In genomic region chr16:29156511-29156910, GRCh38 we compare ENCODE assay signal across 9 cellular contexts.
A peak's percentile ranks its signal among the peaks of the same experiment; 100 is the strongest.
DNase-seq lines count a peak whose midpoint lies in the region; FAIRE-seq and TF ChIP-seq lines count a peak whose summit lies in the region.
"Had no signal": no experiment of that assay in that cellular context is flagged by ENCODE, and none has a peak within 500 bp of the region (broad histone marks: within the 10 kb centered on the region; RNA-seq: fewer than 3 reads in every experiment).

No MANE protein-coding gene starts in this region.

- H4K91ac ChIP-seq in mesenchymal stem cell (ENCODE audit: low read length) = no peak overlapping the region

- H2BK120ac ChIP-seq in mesenchymal stem cell (ENCODE audit: low read depth, low read length) = no peak overlapping the region

- H4K8ac ChIP-seq in mesenchymal stem cell (ENCODE audit: low read length) = no peak overlapping the region

- H3K4me1 ChIP-seq in astrocyte (ENCODE audit: insufficient read depth, low read length) = peaks cover 17% of the 10 kb centered on the region
- H3K4me1 ChIP-seq in mesenchymal stem cell (ENCODE audit: control insufficient read depth, insufficient read depth, low read depth, low read length) = peaks cover 21% of the 10 kb centered on the region

- H3K79me2 ChIP-seq in astrocyte (ENCODE audit: insufficient read depth, low read length) = no peaks in the 10 kb centered on the region

- H2AK5ac ChIP-seq in mesenchymal stem cell (ENCODE audit: low read length, severe bottlenecking) = no peak overlapping the region

- 77% methylated on average over 10 of the region's 11 CpGs for WGBS in mesenchymal stem cell

- no peaks in the 10 kb centered on the region for H3K36me3 ChIP-seq in astrocyte (ENCODE audit: insufficient read depth, low read length)
- no peaks in the 10 kb centered on the region for H3K36me3 ChIP-seq in mesenchymal stem cell (ENCODE audit: control insufficient read depth in 1 of 2, insufficient read depth in 2 of 2, low read depth in 1 of 2, low read length in 2 of 2)

- no peak overlapping the region for H3K4me3 Mint-ChIP-seq in activated naive CD4-positive, alpha-beta T cell treated with anti-CD3 and anti-CD28 coated beads for 36 hours
- H3K4me3 Mint-ChIP-seq in astrocyte (ENCODE audit: unreplicated experiment) = no peak overlapping the region
- no peak overlapping the region for H3K4me3 Mint-ChIP-seq in type B pancreatic cell

- peak overlapping the region in 1 of 2 experiments; percentile 37 for H2BK12ac ChIP-seq in mesenchymal stem cell (ENCODE audit: low read length in 2 of 2)

- H3K4me3 ChIP-seq in astrocyte (ENCODE audit: insufficient read depth, low read depth, low read length) = no peak overlapping the region
- H3K4me3 ChIP-seq in mesenchymal stem cell (ENCODE audit: insufficient read depth in 1 of 2, low read depth in 1 of 2, low read length in 2 of 2) = no peak overlapping the region

- H3K4ac ChIP-seq in mesenchymal stem cell (ENCODE audit: low read depth in 1 of 2, low read length in 2 of 2) = no peak overlapping the region

- H3K9ac ChIP-seq in astrocyte (ENCODE audit: low read length) = peak overlapping the region; percentile 69
- H3K9ac ChIP-seq in mesenchymal stem cell (ENCODE audit: low read length) = peak overlapping the region; percentile 79

- FAIRE-seq in astrocyte (lab: Jason Lieb, UNC) (no peak), HTR-8/SVneo (lab: Jason Lieb, UNC) (no peak)

- no peaks in the 10 kb centered on the region for H4K20me1 ChIP-seq in astrocyte (ENCODE audit: insufficient read depth, low read length)

- H2BK15ac ChIP-seq in mesenchymal stem cell (ENCODE audit: low read depth, poor library complexity, severe bottlenecking) = peak overlapping the region; percentile 85

- no peaks in the 10 kb centered on the region for H3K27me3 ChIP-seq in astrocyte (ENCODE audit: insufficient read depth, low read length)
- H3K27me3 ChIP-seq in mesenchymal stem cell (ENCODE audit: control insufficient read depth in 1 of 2, insufficient read depth in 1 of 2, low read length in 2 of 2) = no peaks in the 10 kb centered on the region

- no peaks in the 10 kb centered on the region for H3K9me3 ChIP-seq in astrocyte (ENCODE audit: insufficient read depth, low read depth, low read length)
- H3K9me3 ChIP-seq in mesenchymal stem cell (ENCODE audit: control insufficient read depth, low read length) = no peaks in the 10 kb centered on the region

- H3K9me3 Mint-ChIP-seq in activated naive CD4-positive, alpha-beta T cell treated with anti-CD3 and anti-CD28 coated beads for 36 hours = no peaks in the 10 kb centered on the region
- H3K9me3 Mint-ChIP-seq in astrocyte (ENCODE audit: unreplicated experiment) (peaks cover 4% of the 10 kb centered on the region), type B pancreatic cell (no peaks in the 10 kb centered on the region)

- peak overlapping the region; percentile 83 for H3K27ac ChIP-seq in astrocyte (ENCODE audit: low read depth, low read length)
- peak overlapping the region; percentile 77 for H3K27ac ChIP-seq in mesenchymal stem cell (ENCODE audit: low read length, poor library complexity, severe bottlenecking)

- peak overlapping the region; percentile 70 for H3K4me2 ChIP-seq in astrocyte (ENCODE audit: low read length)
- H3K4me2 ChIP-seq in mesenchymal stem cell (ENCODE audit: low read length, poor library complexity, severe bottlenecking) = no peak overlapping the region

- TF ChIP-seq CTCF in astrocyte (IDR thresholded peaks at IDR 0.05; ENCODE audit: insufficient read depth, low read depth, low read length) (no peak), type B pancreatic cell (conservative IDR thresholded peaks at IDR 0.05) (no peak)

- H3K23ac ChIP-seq in mesenchymal stem cell (ENCODE audit: low read length in 2 of 2) = no peak overlapping the region

- H2AFZ ChIP-seq in astrocyte (ENCODE audit: low read depth, low read length) = no peak overlapping the region
- no peak overlapping the region for H2AFZ ChIP-seq in mesenchymal stem cell (ENCODE audit: low read depth, low read length)

- H3K79me1 ChIP-seq in mesenchymal stem cell (replicated peaks; ENCODE audit: low read length, poor library complexity, severe bottlenecking) = no peaks in the 10 kb centered on the region

- DNase-seq in activated naive CD4-positive, alpha-beta T cell treated with anti-CD3 and anti-CD28 coated beads for 36 hours = no peak
- DNase-seq in activated naive CD4-positive, alpha-beta T cell treated with Interleukin-2 at 50 U/mL for 16 hours = no peak
- DNase-seq in astrocyte (ENCODE audit: low read depth) (no peak), mesenchymal stem cell (no peak), type B pancreatic cell (ENCODE audit: extremely low spot score, unreplicated experiment) (no peak), NCI-H345 (lab: John Stamatoyannopoulos, UW) (no peak), KG1 (lab: John Stamatoyannopoulos, UW) (no peak), HTR-8/SVneo (ENCODE audit: insufficient read length, low spot score) (no peak)
- DNase-seq: NCI-H2029 had no signal

- intact Hi-C loops in activated naive CD4-positive, alpha-beta T cell treated with anti-CD3 and anti-CD28 coated beads for 36 hours (cut with micrococcal nuclease) = no loop called here

- peak overlapping the region; percentile 67 for H3K27ac Mint-ChIP-seq in activated naive CD4-positive, alpha-beta T cell treated with anti-CD3 and anti-CD28 coated beads for 36 hours
- peak overlapping the region; percentile 84 for H3K27ac Mint-ChIP-seq in astrocyte (ENCODE audit: unreplicated experiment)
- peak overlapping the region; percentile 92 for H3K27ac Mint-ChIP-seq in type B pancreatic cell

- H3K14ac ChIP-seq in mesenchymal stem cell (ENCODE audit: low read length in 2 of 2) = peak overlapping the region in 1 of 2 experiments; percentile 26

- H3K18ac ChIP-seq in mesenchymal stem cell (ENCODE audit: low read depth in 1 of 2, low read length in 2 of 2) = peak overlapping the region in 1 of 2 experiments; percentile 75

- CTCF ChIA-PET in activated naive CD4-positive, alpha-beta T cell treated with anti-CD3 and anti-CD28 coated beads for 36 hours (lab: Charles Lee) = no interaction called here

- H3K4me1 Mint-ChIP-seq in activated naive CD4-positive, alpha-beta T cell treated with anti-CD3 and anti-CD28 coated beads for 36 hours (ENCODE audit: low read depth) = peaks cover 54% of the 10 kb centered on the region
- peaks cover 9% of the 10 kb centered on the region for H3K4me1 Mint-ChIP-seq in astrocyte (ENCODE audit: low read depth, unreplicated experiment)
- H3K4me1 Mint-ChIP-seq in type B pancreatic cell (ENCODE audit: unreplicated experiment) = peaks cover 18% of the 10 kb centered on the region

- no peaks in the 10 kb centered on the region for H3K27me3 Mint-ChIP-seq in activated naive CD4-positive, alpha-beta T cell treated with anti-CD3 and anti-CD28 coated beads for 36 hours (ENCODE audit: low read depth)
- H3K27me3 Mint-ChIP-seq in astrocyte (ENCODE audit: low read depth, unreplicated experiment) (peaks cover 4% of the 10 kb centered on the region), type B pancreatic cell (no peaks in the 10 kb centered on the region)

- H3K36me3 Mint-ChIP-seq in activated naive CD4-positive, alpha-beta T cell treated with anti-CD3 and anti-CD28 coated beads for 36 hours (ENCODE audit: low read depth) = peaks cover 1% of the 10 kb centered on the region
- H3K36me3 Mint-ChIP-seq in astrocyte (ENCODE audit: low read depth, unreplicated experiment) = no peaks in the 10 kb centered on the region
- no peaks in the 10 kb centered on the region for H3K36me3 Mint-ChIP-seq in type B pancreatic cell

- H2BK5ac ChIP-seq in mesenchymal stem cell (ENCODE audit: low read depth, low read length, poor library complexity, severe bottlenecking) = no peak overlapping the region
